ENCODE assay signal across 23 cellular contexts in the genomic region with DNA sequence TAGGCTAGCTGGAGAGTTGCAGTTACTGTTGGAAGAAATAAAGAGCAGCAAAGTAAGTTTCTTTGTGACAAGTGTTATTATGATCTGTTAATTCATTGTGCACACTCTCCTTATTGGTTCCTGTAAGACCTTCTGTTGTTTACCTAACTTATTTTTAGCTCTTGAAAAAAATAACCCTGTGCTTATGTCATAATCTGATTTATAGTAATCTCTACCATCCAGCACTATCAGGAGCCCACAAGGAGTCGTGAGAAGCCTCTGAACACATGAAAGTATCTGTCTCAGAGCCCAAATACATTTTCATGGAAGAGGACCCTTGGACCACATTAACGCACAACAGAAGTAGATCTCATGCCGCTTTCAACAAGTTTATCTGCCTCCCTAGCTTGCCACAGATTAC.
"Had no signal": no experiment of that assay in that cellular context is flagged by ENCODE, and none has a peak within 500 bp of the region (broad histone marks: within the 10 kb centered on the region; RNA-seq: fewer than 3 reads in every experiment).

No MANE protein-coding gene starts in this region.

- H3K36me3 Mint-ChIP-seq: naive B cell had no signal

- ATAC-seq: gastroesophageal sphincter, left lobe of liver, lower lobe of right lung, right lobe of liver had no signal

- H3K27me3 ChIP-seq: colonic mucosa, esophagus squamous epithelium, gastroesophageal sphincter, right lobe of liver, suprapubic skin, thyroid gland had no signal

- H3K9me3 ChIP-seq: colonic mucosa, esophagus squamous epithelium, gastroesophageal sphincter, lower lobe of right lung, prostate gland, right lobe of liver, suprapubic skin, thyroid gland had no signal

- H2AFZ ChIP-seq: parathyroid adenoma had no signal

- H3K9ac ChIP-seq: parathyroid adenoma had no signal

- H3K4me1 Mint-ChIP-seq: naive B cell, nephron had no signal

- H3K4me3 ChIP-seq: colonic mucosa, esophagus squamous epithelium, gastroesophageal sphincter, lower lobe of right lung, prostate gland, right lobe of liver, skin epidermis, suprapubic skin, thyroid gland had no signal

- H3K4me1 ChIP-seq: colonic mucosa, esophagus squamous epithelium, gastroesophageal sphincter, lower lobe of right lung, parathyroid adenoma, prostate gland, right lobe of liver, suprapubic skin, thyroid gland had no signal

- H3K4me3 Mint-ChIP-seq: naive B cell, nephron, type B pancreatic cell had no signal

- DNase-seq: colonic mucosa; dermis blood vessel endothelial cell; esophagus squamous epithelium; foreskin fibroblast; glutamatergic neuron; islet precursor cell; lower lobe of right lung; mesenchymal stem cell; midbrain; naive B cell; retina; right lobe of liver; stimulated activated CD4-positive, alpha-beta T cell treated with anti-CD3 and anti-CD28 coated beads, Interleukin-2, amount 100 ng/mL, for 24 hours; stimulated activated naive CD4-positive, alpha-beta T cell treated with Interleukin-2 at 50 U/mL for 16 hours; thyroid gland had no signal

- H3K9me3 Mint-ChIP-seq: naive B cell, nephron, type B pancreatic cell had no signal

- H3K79me2 ChIP-seq: parathyroid adenoma had no signal

- H3K27ac Mint-ChIP-seq: naive B cell, nephron, type B pancreatic cell had no signal

- H3K27ac ChIP-seq: colonic mucosa, esophagus squamous epithelium, gastroesophageal sphincter, lower lobe of right lung, parathyroid adenoma, prostate gland, right lobe of liver, skin epidermis, suprapubic skin, thyroid gland had no signal

- H3K27me3 Mint-ChIP-seq: naive B cell, type B pancreatic cell had no signal

- H3K36me3 ChIP-seq: colonic mucosa, gastroesophageal sphincter, lower lobe of right lung, prostate gland, right lobe of liver, thyroid gland had no signal
